8 cellular contexts compared by ENCODE assay signal in the genomic region with DNA sequence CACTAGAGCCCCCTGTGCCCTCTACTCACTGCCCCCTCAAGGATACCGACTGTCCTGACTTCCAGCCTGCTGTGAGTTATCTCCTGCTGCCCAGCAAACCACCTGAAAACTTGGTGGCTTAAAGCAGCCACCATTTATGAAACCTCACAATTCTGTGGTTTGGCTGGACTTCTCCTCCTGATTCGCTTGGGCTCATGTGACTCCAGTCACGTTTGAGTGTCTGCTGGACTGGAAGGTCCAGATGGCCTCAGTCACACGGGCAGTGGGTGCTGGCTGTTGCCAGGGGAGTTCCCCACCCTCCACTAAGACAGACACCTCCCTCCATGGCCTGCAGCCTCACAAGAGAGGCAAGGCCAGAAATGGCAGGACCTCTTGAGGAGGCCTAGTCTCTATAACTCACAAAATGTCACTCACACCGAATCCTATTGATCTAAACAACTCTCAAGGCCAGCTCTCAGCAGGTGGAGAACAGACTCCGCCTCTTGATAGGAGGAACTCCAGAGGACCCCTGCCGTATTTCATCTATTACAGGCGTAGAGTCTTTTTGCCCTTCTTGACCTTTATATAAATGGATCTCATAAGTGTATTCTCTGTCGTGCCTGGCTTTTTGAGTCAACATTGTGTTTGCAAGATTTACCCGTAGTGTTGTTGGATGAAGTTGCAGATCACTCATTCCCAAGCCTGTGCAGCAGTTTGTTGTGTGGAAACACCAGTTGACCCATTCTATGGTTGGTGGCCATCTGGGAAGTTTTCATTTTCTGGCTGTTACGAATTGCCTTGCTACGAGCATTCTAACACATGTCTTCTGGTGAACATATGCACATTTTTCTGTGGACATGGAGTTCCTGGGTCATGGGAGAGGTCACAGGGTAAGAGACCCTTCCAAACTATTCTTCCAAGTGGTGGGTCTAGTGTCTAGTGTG. TPM values are rescaled to one million over a fixed set of nuclear protein-coding genes. Genes with fewer than 3 reads are reported as not detected.
DNase-seq lines count a peak whose midpoint lies in the region; ATAC-seq and TF ChIP-seq lines count a peak whose summit lies in the region.

No MANE protein-coding gene starts in this region.

- H3K27me3 ChIP-seq in osteoblast (ENCODE audit: insufficient read depth, low read length) = no peaks in the 10 kb centered on the region

- TF ChIP-seq CTCF in mucosa of descending colon (IDR thresholded peaks at IDR 0.05) (no peak), osteoblast (IDR thresholded peaks at IDR 0.05; ENCODE audit: extremely low read depth, low read depth, low read length) (no peak)

- no peak overlapping the region for H2AFZ ChIP-seq in osteoblast (ENCODE audit: low read length)

- peaks cover 23% of the 10 kb centered on the region for H3K4me1 ChIP-seq in mucosa of descending colon (ENCODE audit: low read depth)
- peaks cover 47% of the 10 kb centered on the region for H3K4me1 ChIP-seq in osteoblast (ENCODE audit: insufficient read depth, low read length)

- no peak overlapping the region for H3K4me3 ChIP-seq in mucosa of descending colon
- no peak overlapping the region for H3K4me3 ChIP-seq in osteoblast (ENCODE audit: insufficient read depth, low read length)

- ATAC-seq in GM18508 (IDR thresholded peaks at IDR 0.05; ENCODE audit: insufficient read depth, unreplicated experiment) (peak; percentile 76), mucosa of descending colon (peak; percentile 50)

- CTCF ChIA-PET in HEK293T (lab: Yijun Ruan, JAX) = interaction anchor here (0.7 kb wide), 1 partner anchor 104 kb away, joined by 3 read pairs; no protein-coding TSS in a partner anchor

- peaks cover 93% of the 10 kb centered on the region for H4K20me1 ChIP-seq in osteoblast (ENCODE audit: insufficient read depth, low read length)

- peak; percentile 45 for DNase-seq in HEK293T (ENCODE audit: extremely low spot score)
- peak; percentile 22 for DNase-seq in RPMI8226
- peak in 1 of 3 donors; percentile 62 for DNase-seq in mucosa of descending colon
- no peak for DNase-seq in osteoblast (ENCODE audit: insufficient read length, low spot score, missing footprints)
- DNase-seq in NCI-H526 (lab: John Stamatoyannopoulos, UW) = no peak
- DNase-seq in occipital lobe (lab: John Stamatoyannopoulos, UW) = no peak
- DNase-seq in activated effector memory CD4-positive, alpha-beta T cell treated with Interleukin-2 at 50 U/mL for 16 hours = no peak

- H3K4me2 ChIP-seq in osteoblast (ENCODE audit: insufficient read depth, low read length) = no peak overlapping the region

- H3K36me3 ChIP-seq in mucosa of descending colon (ENCODE audit: low read depth) (no peaks in the 10 kb centered on the region), osteoblast (ENCODE audit: insufficient read depth, low read length) (peaks cover 54% of the 10 kb centered on the region)

- intact Hi-C loops in mucosa of descending colon (cut with DNase I, micrococcal nuclease) = no loop called here

- H3K9me3 ChIP-seq in mucosa of descending colon = no peaks in the 10 kb centered on the region
- no peaks in the 10 kb centered on the region for H3K9me3 ChIP-seq in osteoblast (ENCODE audit: low read depth, low read length)

- POLR2A ChIA-PET in HEK293T (lab: Yijun Ruan, JAX) = no interaction called here

- no peak overlapping the region for H3K27ac ChIP-seq in osteoblast (ENCODE audit: low read depth, low read length)

- H3K79me2 ChIP-seq in osteoblast (ENCODE audit: insufficient read depth, low read length) = peaks cover 98% of the 10 kb centered on the region

TF ChIP-seq in HEK293T, 16 proteins besides CTCF, POLR2A, EP300 and RAD21:
- TF ChIP-seq, protein P1, sequence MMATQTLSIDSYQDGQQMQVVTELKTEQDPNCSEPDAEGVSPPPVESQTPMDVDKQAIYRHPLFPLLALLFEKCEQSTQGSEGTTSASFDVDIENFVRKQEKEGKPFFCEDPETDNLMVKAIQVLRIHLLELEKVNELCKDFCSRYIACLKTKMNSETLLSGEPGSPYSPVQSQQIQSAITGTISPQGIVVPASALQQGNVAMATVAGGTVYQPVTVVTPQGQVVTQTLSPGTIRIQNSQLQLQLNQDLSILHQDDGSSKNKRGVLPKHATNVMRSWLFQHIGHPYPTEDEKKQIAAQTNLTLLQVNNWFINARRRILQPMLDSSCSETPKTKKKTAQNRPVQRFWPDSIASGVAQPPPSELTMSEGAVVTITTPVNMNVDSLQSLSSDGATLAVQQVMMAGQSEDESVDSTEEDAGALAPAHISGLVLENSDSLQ (IDR thresholded peaks at IDR 0.05) = peak; percentile 86
- TF ChIP-seq SUZ12 (IDR thresholded peaks at IDR 0.05) = no peak
TF ChIP-seq in HEK293T: peak in this region for 1.

RNA-seq across cellular contexts. Expression of a gene that starts 48.3 kb away (rescaled TPM):
- total RNA-seq in mucosa of descending colon = 100 to 1,000 TPM in 1 of 3 donors, 10 to 100 TPM in 2; 61.4 to 103 (median 89.1) TPM
- total RNA-seq in osteoblast = 40.9 and 50.4 TPM in 2 replicates
- 29.5 TPM for total RNA-seq in occipital lobe

Comparison
In these comparisons a context has a peak if more than half of its experiments do, and no peak if none do; other contexts are left out.
1. DNase-seq: peak in HEK293T (single experiment) and RPMI8226 (single experiment); none in osteoblast (single experiment), NCI-H526 (0 of 2), occipital lobe (single experiment) and activated effector memory CD4-positive, alpha-beta T cell treated with Interleukin-2 at 50 U/mL for 16 hours (single experiment).